Comparison of ENCODE assay signal across 15 cellular contexts in the genomic region with DNA sequence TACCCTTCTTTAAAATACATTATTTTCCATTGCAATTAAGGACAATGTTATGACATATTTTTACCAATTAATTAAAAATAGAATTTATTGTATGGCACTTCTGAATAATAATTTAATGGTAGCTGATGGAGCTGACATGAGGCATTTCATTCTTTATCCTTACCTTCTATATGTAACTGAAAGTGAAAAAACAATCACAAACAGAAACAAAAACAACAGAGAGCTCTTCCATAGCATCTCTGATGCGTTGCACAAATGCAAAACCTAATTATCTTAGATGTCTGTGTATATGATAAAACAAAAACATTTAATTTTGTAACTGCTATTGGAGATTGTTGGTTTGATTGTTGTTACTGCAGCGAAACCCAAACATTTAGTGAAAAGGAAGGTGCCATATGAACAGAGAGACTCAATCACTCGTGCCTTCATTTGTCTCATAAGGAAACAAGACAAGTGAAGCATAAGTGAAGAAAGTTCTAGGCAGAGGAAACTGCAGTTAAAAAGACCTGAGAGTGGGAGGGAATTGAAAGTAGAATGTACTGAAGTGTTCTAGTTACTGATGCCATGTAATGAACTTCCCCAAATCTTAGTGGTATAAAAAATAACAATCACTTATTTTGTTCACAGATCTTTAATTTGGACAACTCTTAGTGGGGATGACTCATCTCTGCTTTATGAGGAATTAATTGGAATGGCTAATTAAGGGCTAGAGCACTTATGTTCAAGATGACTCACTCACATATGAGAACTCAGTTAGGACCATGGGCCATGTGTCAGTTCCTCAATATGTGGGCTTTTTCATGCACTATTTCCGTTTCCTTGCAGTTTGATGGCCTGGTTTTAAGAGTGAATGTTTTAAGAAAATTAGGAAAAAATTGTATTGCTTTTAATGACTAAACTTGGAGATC.
A peak's percentile ranks its signal among the peaks of the same experiment; 100 is the strongest.
DNase-seq lines count a peak whose midpoint lies in the region; ATAC-seq and TF ChIP-seq lines count a peak whose summit lies in the region.
"Had no signal": no experiment of that assay in that cellular context is flagged by ENCODE, and none has a peak within 500 bp of the region (broad histone marks: within the 10 kb centered on the region; RNA-seq: fewer than 3 reads in every experiment).

No MANE protein-coding gene starts in this region.

- H3K36me3 ChIP-seq in uterus = no peaks in the 10 kb centered on the region
- H3K36me3 ChIP-seq: neural progenitor cell had no signal

- TF ChIP-seq POLR2A in uterus (IDR thresholded peaks at IDR 0.05) = no peak

- H3K27me3 ChIP-seq in uterus = no peaks in the 10 kb centered on the region
- H3K27me3 ChIP-seq: neural progenitor cell had no signal

- intact Hi-C loops in uterus (cut with DNase I; ENCODE audit: low total_unique reads) = no loop called here

- no peak overlapping the region for H3K27ac ChIP-seq in uterus
- H3K27ac ChIP-seq: neural progenitor cell had no signal

- no peak overlapping the region for H3K4me3 ChIP-seq in uterus
- H3K4me3 ChIP-seq: neural progenitor cell had no signal

- no peaks in the 10 kb centered on the region for H3K4me1 ChIP-seq in uterus
- H3K4me1 ChIP-seq: neural progenitor cell had no signal

- ATAC-seq in GM18511 (IDR thresholded peaks at IDR 0.05; ENCODE audit: unreplicated experiment) = peak; percentile 85
- ATAC-seq in GM21515 (IDR thresholded peaks at IDR 0.05; ENCODE audit: unreplicated experiment) = peak; percentile 77
- peak; percentile 65 for ATAC-seq in HG03066 (IDR thresholded peaks at IDR 0.05; ENCODE audit: low read depth, unreplicated experiment)
- ATAC-seq: activated CD8-positive, alpha-beta T cell treated with anti-CD3 and anti-CD28 coated beads for 36 hours; stimulated activated naive CD8-positive, alpha-beta T cell treated with anti-CD3 and anti-CD28 coated beads, Interleukin-15, amount 100 ng/mL, for 72 hours had no signal

- peak; percentile 62 to 93 for DNase-seq in NOMO-1 (lab: John Stamatoyannopoulos, UW; ENCODE audit: unreplicated experiment in 2 of 2)
- no peak for DNase-seq in uterus
- DNase-seq in activated CD4-positive, alpha-beta T cell treated with anti-CD3 and anti-CD28 coated beads for 48 hours = no peak
- no peak for DNase-seq in cortex of kidney (lab: John Stamatoyannopoulos, UW)
- DNase-seq in NCI-H2227 treated with DMSO at 0.1 percent for 48 hours (lab: John Stamatoyannopoulos, UW) = no peak
- DNase-seq: activated CD8-positive, alpha-beta T cell treated with anti-CD3 and anti-CD28 coated beads for 36 hours; HCEC 1CT; KBM-7; NCI-H526; stimulated activated naive CD8-positive, alpha-beta T cell treated with anti-CD3 and anti-CD28 coated beads, Interleukin-15, amount 100 ng/mL, for 72 hours; T-helper 1 cell had no signal

- no peak for TF ChIP-seq CTCF in uterus (IDR thresholded peaks at IDR 0.05)

- H3K9me3 ChIP-seq in uterus = no peaks in the 10 kb centered on the region

Comparison
In these comparisons a context has a peak if more than half of its experiments do, and no peak if none do; other contexts are left out.
1. DNase-seq: peak in NOMO-1 (2 of 2); none in uterus (0 of 2), activated CD4-positive, alpha-beta T cell treated with anti-CD3 and anti-CD28 coated beads for 48 hours (single experiment), cortex of kidney (single experiment) and NCI-H2227 treated with DMSO at 0.1 percent for 48 hours (single experiment).
2. Peak in every context shown above with its lines, with median percentiles within 50 percentile points of each other: ATAC-seq.